ENCODE assay signal across 20 cellular contexts in the genomic region with DNA sequence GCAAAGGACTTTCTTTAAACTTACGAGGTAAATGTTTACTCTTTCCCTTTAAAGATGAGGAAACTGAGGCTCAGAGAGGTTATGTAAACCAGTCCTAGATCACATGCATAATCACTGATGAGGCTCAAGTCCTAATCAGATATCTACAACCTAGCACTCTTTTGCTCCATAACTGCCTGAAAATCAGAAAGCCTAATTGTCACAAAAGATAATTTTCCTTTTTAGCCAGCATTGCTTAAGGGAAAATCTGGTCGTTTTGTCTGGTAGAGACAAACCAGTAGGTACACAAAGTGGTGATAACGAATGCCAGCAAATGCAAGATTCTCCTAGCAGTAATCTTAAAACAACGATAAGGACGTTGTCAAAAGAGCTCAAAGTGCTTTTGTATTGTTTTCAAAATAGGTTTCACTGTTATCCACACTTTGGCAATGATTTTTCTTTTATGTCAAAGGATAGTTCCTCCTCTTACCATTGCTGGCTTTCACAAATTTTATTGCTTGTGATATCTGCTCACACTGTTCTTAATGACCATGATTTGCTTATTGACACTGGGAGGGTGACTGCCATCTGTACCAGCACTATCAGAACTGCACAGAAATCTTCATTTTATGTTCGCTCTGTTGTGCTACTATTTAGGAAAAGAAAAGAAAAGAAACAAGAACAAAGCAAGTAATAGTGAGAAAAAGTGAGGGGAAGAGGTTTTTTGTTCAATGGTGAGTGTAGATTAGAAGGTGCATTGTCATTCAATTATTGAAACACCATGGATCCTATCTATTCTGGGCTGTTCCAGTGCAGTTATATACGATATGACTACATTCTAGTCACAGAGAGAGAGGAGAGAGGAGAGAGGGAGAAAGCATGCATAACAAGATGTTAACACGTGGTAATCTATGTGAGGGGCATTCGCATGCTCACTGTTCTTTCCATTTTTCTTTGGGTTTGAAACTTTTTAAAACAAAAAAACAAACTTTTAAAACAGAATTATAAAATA. TPM values are rescaled to one million over a fixed set of nuclear protein-coding genes. Genes with fewer than 3 reads are reported as not detected.
DNase-seq lines count a peak whose midpoint lies in the region; ATAC-seq, FAIRE-seq and TF ChIP-seq lines count a peak whose summit lies in the region.
"Had no signal": no experiment of that assay in that cellular context is flagged by ENCODE, and none has a peak within 500 bp of the region (broad histone marks: within the 10 kb centered on the region; RNA-seq: fewer than 3 reads in every experiment).

No MANE protein-coding gene starts in this region.

- H2BK15ac ChIP-seq in H1 (ENCODE audit: low read length), result no peak overlapping the region

- no peak overlapping the region for H4K12ac ChIP-seq in trophoblast cell (ENCODE audit: low read depth, low read length)

- H3K23ac ChIP-seq in H1 (ENCODE audit: insufficient read length), result no peak overlapping the region
- no peak overlapping the region for H3K23ac ChIP-seq in trophoblast cell (ENCODE audit: low read length)

- H3K4me3 ChIP-seq in HUES48 (ENCODE audit: low read depth, low read length) (no peak overlapping the region), H1 (ENCODE audit: extremely low read depth in 1 of 4, insufficient read depth in 2 of 4, low read depth in 3 of 4, low read length in 4 of 4) (no peak overlapping the region), small intestine (ENCODE audit: low read depth in 1 of 2, low read length in 2 of 2) (no peak overlapping the region), trophoblast cell (ENCODE audit: low read depth, low read length) (no peak overlapping the region)
- H3K4me3 ChIP-seq: GM23248, HAP-1, Peyer's patch had no signal

- H3K4me2 ChIP-seq in H1 (ENCODE audit: insufficient read depth in 1 of 2, low read depth in 2 of 2, low read length in 2 of 2) (no peak overlapping the region), trophoblast cell (ENCODE audit: low read length) (no peak overlapping the region)

- H2BK120ac ChIP-seq in H1 (replicated peaks; ENCODE audit: low read depth, low read length) (no peak overlapping the region), trophoblast cell (ENCODE audit: insufficient read depth, low read length, poor library complexity) (no peak overlapping the region)

- POLR2A ChIA-PET in H1 (lab: Charles Lee; ENCODE audit: partially characterized antibody), result no interaction called here

- DNase-seq in H1 (ENCODE audit: low read depth in 1 of 2, low spot score in 2 of 2) (no peak), small intestine (peak; percentile 65), frontal cortex (ENCODE audit: low spot score in 2 of 2) (no peak), T-helper 17 cell (no peak), trophoblast cell (no peak)
- DNase-seq: CD4-positive, CD25-positive, alpha-beta regulatory T cell; COR-L47; DMS79 treated with DMSO at 0.1 percent for 48 hours; GM23248; KG1; NCI-H1092; NCI-H1436; NCI-H187 treated with DMSO at 0.1 percent for 48 hours; NCI-H2107; NK-92 treated with Interleukin-12 subunit alpha and Interleukin-12 subunit beta, amount 100 ng/mL, for 24 hours; Peyer's patch had no signal

- H3K23me2 ChIP-seq in H1 (ENCODE audit: low read depth, low read length), result no peaks in the 10 kb centered on the region

- no peak overlapping the region for H3K9ac ChIP-seq in HUES48 (ENCODE audit: low read depth, low read length)
- H3K9ac ChIP-seq in H1 (replicated peaks in 1 of 4; ENCODE audit: extremely low read depth in 1 of 4, low read depth in 3 of 4, low read length in 3 of 4), result no peak overlapping the region
- no peak overlapping the region for H3K9ac ChIP-seq in trophoblast cell (ENCODE audit: low read length)
- H3K9ac ChIP-seq: GM23248 had no signal

- CTCF ChIA-PET in H1 (lab: Charles Lee; ENCODE audit: partially characterized antibody), result no interaction called here

- H3K18ac ChIP-seq in H1 (ENCODE audit: extremely low read depth, low read length) (no peak overlapping the region), trophoblast cell (ENCODE audit: low read length) (no peak overlapping the region)

- no peak overlapping the region for H2BK5ac ChIP-seq in H1 (ENCODE audit: low read depth, low read length)
- no peak overlapping the region for H2BK5ac ChIP-seq in trophoblast cell (ENCODE audit: low read depth, low read length, poor library complexity)

- WGBS in H1 (ENCODE audit: extremely low coverage in 1 of 2, insufficient coverage in 1 of 2, insufficient read length in 1 of 2, insufficient replicate concordance in 2 of 2, low coverage in 1 of 2, low lambda C conversion rate in 2 of 2, missing lambda C conversion rate in 1 of 2), 2 experiments, result 75% methylated on average over 9 of the region's 9 CpGs; no CpG with 5 or more reads in 1 of the 2 experiments
- WGBS in small intestine, 3 donors, result 22 to 59% (median 43%) methylated on average over 9 of the region's 9 CpGs
- no CpG with 5 or more reads among the region's 9 CpGs for WGBS in trophoblast cell (ENCODE audit: extremely low coverage, insufficient coverage, insufficient read length)

- H3K27ac ChIP-seq in HUES48 (ENCODE audit: low read depth, low read length) (peak overlapping the region; percentile 30), H1 (ENCODE audit: low read depth, low read length) (no peak overlapping the region), small intestine (ENCODE audit: low read depth in 1 of 2, low read length in 1 of 2) (no peak overlapping the region), trophoblast cell (ENCODE audit: low read depth, low read length) (no peak overlapping the region)
- H3K27ac ChIP-seq: GM23248, Peyer's patch had no signal

- H3K36me3 ChIP-seq in HUES48 (ENCODE audit: control insufficient read depth, insufficient read depth, low read length), result no peaks in the 10 kb centered on the region
- no peaks in the 10 kb centered on the region for H3K36me3 ChIP-seq in H1 (ENCODE audit: control insufficient read depth in 2 of 4, insufficient read depth in 4 of 4, low read length in 3 of 4)
- no peaks in the 10 kb centered on the region for H3K36me3 ChIP-seq in small intestine (ENCODE audit: control insufficient read depth in 2 of 2, insufficient read depth in 2 of 2, low read length in 2 of 2)
- no peaks in the 10 kb centered on the region for H3K36me3 ChIP-seq in trophoblast cell (ENCODE audit: control insufficient read depth in 1 of 2, insufficient read depth in 2 of 2, low read length in 2 of 2)
- H3K36me3 ChIP-seq: HAP-1, Peyer's patch had no signal

- H4K8ac ChIP-seq in H1 (ENCODE audit: extremely low read depth, insufficient read depth, low read length), result no peak overlapping the region
- H4K8ac ChIP-seq in trophoblast cell (ENCODE audit: low read depth, low read length), result no peak overlapping the region

- peak overlapping the region; percentile 6; the same call in 1 of the 2 replicates for H2BK12ac ChIP-seq in H1 (ENCODE audit: low read depth, low read length)
- no peak overlapping the region for H2BK12ac ChIP-seq in trophoblast cell (ENCODE audit: low read length)

- H3K4me1 ChIP-seq in HUES48 (ENCODE audit: control insufficient read depth, insufficient read depth, low read length) (peaks cover 24% of the 10 kb centered on the region), H1 (replicated peaks in 1 of 4; ENCODE audit: control insufficient read depth in 3 of 4, insufficient read depth in 4 of 4, low read length in 3 of 4) (peaks cover 0 to 5% (median 0%) of the 10 kb centered on the region in 4 experiments; a peak in 3 of 7 replicates), small intestine (ENCODE audit: control insufficient read depth in 2 of 2, insufficient read depth in 1 of 2, low read depth in 1 of 2, low read length in 1 of 2) (no peaks in the 10 kb centered on the region), trophoblast cell (ENCODE audit: control insufficient read depth in 1 of 2, insufficient read depth in 2 of 2, low read length in 2 of 2) (no peaks in the 10 kb centered on the region)
- H3K4me1 ChIP-seq: HAP-1, Peyer's patch had no signal

- H3K4me3 Mint-ChIP-seq in T-helper 17 cell, result no peak overlapping the region
- H3K4me3 Mint-ChIP-seq: CD4-positive, CD25-positive, alpha-beta regulatory T cell had no signal

- H2AFZ ChIP-seq in H1 (ENCODE audit: low read length), result no peak overlapping the region
- no peak overlapping the region for H2AFZ ChIP-seq in trophoblast cell (ENCODE audit: insufficient read depth, low read length, poor library complexity)
- H2AFZ ChIP-seq: GM23248 had no signal

- no peak for TF ChIP-seq EP300 in H1 (IDR thresholded peaks at IDR 0.05; ENCODE audit: borderline replicate concordance in 1 of 2, low read depth in 2 of 2, low read length in 2 of 2)

- H2BK20ac ChIP-seq in H1 (ENCODE audit: low read length), result no peak overlapping the region

- H3K4ac ChIP-seq in H1 (replicated peaks; ENCODE audit: insufficient read length, low read depth, low read length) (no peak overlapping the region), trophoblast cell (ENCODE audit: low read depth, low read length) (no peak overlapping the region)

- TF ChIP-seq CTCF in H1 (IDR thresholded peaks at IDR 0.05; ENCODE audit: control extremely low read depth in 1 of 3, insufficient read depth in 1 of 3, low read depth in 1 of 3, low read length in 3 of 3), result no peak

- H4K5ac ChIP-seq in H1 (ENCODE audit: insufficient read length, low read depth, low read length), result no peak overlapping the region

- FAIRE-seq in G401.6 (lab: Jason Lieb, UNC) (peak; percentile 11), H1 (lab: Jason Lieb, UNC) (no peak), small intestine (lab: Jason Lieb, UNC) (no peak), frontal cortex (lab: Jason Lieb, UNC) (no peak)
- FAIRE-seq: GM12892 had no signal

- no peaks in the 10 kb centered on the region for H3K27me3 Mint-ChIP-seq in T-helper 17 cell

- no peak for TF ChIP-seq RAD21 in H1 (IDR thresholded peaks at IDR 0.05 in 1 of 2, conservative IDR thresholded peaks at IDR 0.05 in 1 of 2; ENCODE audit: low read depth in 2 of 2, low read length in 2 of 2)

- H3K79me1 ChIP-seq in H1 (ENCODE audit: low read depth, low read length) (no peaks in the 10 kb centered on the region), trophoblast cell (ENCODE audit: low read length) (no peaks in the 10 kb centered on the region)

- H3K27ac Mint-ChIP-seq in T-helper 17 cell, result no peak overlapping the region
- H3K27ac Mint-ChIP-seq: CD4-positive, CD25-positive, alpha-beta regulatory T cell had no signal

- ATAC-seq in T-helper 17 cell, result no peak

- H3K9me3 ChIP-seq in HUES48 (ENCODE audit: control insufficient read depth, insufficient read depth, low read length), result no peaks in the 10 kb centered on the region
- no peaks in the 10 kb centered on the region for H3K9me3 ChIP-seq in H1 (ENCODE audit: insufficient read depth in 2 of 2, low read depth in 1 of 2, low read length in 1 of 2)
- H3K9me3 ChIP-seq in small intestine (ENCODE audit: control insufficient read depth, low read depth), result no peaks in the 10 kb centered on the region
- H3K9me3 ChIP-seq in T-helper 17 cell (ENCODE audit: control insufficient read depth, low read length, poor library complexity, severe bottlenecking), result no peaks in the 10 kb centered on the region
- no peaks in the 10 kb centered on the region for H3K9me3 ChIP-seq in trophoblast cell (ENCODE audit: insufficient read depth, low read depth, low read length)
- H3K9me3 ChIP-seq: HAP-1, Peyer's patch had no signal

- no peaks in the 10 kb centered on the region for H3K36me3 Mint-ChIP-seq in T-helper 17 cell (ENCODE audit: low read depth)
- H3K36me3 Mint-ChIP-seq: CD4-positive, CD25-positive, alpha-beta regulatory T cell had no signal

- no peak overlapping the region for H3K56ac ChIP-seq in H1 (replicated peaks; ENCODE audit: insufficient read length, low read depth, low read length)

- H3K79me2 ChIP-seq in H1 (ENCODE audit: control insufficient read depth in 1 of 2, insufficient read depth in 2 of 2, low read length in 2 of 2) (no peaks in the 10 kb centered on the region), trophoblast cell (ENCODE audit: control insufficient read depth, insufficient read depth, low read length, poor library complexity) (no peaks in the 10 kb centered on the region)

- H4K91ac ChIP-seq in H1 (replicated peaks; ENCODE audit: insufficient read length, low read length) (no peak overlapping the region), trophoblast cell (ENCODE audit: low read depth, low read length) (no peak overlapping the region)

- H4K20me1 ChIP-seq in H1 (replicated peaks in 1 of 2; ENCODE audit: control insufficient read depth in 1 of 2, insufficient read depth in 2 of 2, low read length in 2 of 2), result no peaks in the 10 kb centered on the region

- H3K4me1 Mint-ChIP-seq in T-helper 17 cell, result peaks cover 4% of the 10 kb centered on the region
- H3K4me1 Mint-ChIP-seq: CD4-positive, CD25-positive, alpha-beta regulatory T cell had no signal

- TF ChIP-seq POLR2A in H1 (IDR thresholded peaks at IDR 0.05; ENCODE audit: control extremely low read depth in 1 of 2, low read depth in 2 of 2, low read length in 2 of 2), result no peak

- H2AK5ac ChIP-seq in H1 (ENCODE audit: low read depth, low read length) (no peak overlapping the region), trophoblast cell (ENCODE audit: low read length) (no peak overlapping the region)

- no peak overlapping the region for H3K14ac ChIP-seq in H1 (ENCODE audit: insufficient read length)
- no peak overlapping the region for H3K14ac ChIP-seq in trophoblast cell (ENCODE audit: low read length)

- H3K27me3 ChIP-seq in HUES48 (ENCODE audit: control insufficient read depth, insufficient read depth, low read length) (no peaks in the 10 kb centered on the region), H1 (replicated peaks in 1 of 4; ENCODE audit: control insufficient read depth in 3 of 4, extremely low read depth in 1 of 4, insufficient read depth in 3 of 4, low read length in 3 of 4) (no peaks in the 10 kb centered on the region; a peak in 1 of 7 replicates), small intestine (ENCODE audit: control insufficient read depth in 2 of 2, insufficient read depth in 2 of 2, low read length in 2 of 2) (no peaks in the 10 kb centered on the region), trophoblast cell (ENCODE audit: insufficient read depth, low read length) (no peaks in the 10 kb centered on the region)
- H3K27me3 ChIP-seq: Peyer's patch had no signal

RNA-seq across cellular contexts. Expression of gene IQCH, which starts 13.7 kb away (rescaled TPM):
- total RNA-seq in H1 (2021; fragmentation: NEBNext Ultra II Directional; extraction: Animal tissue kit (Norgen Biotek cat#: 25700)), result 0.88 and 1.9 TPM in 2 replicates
- 0.33 and 0.60 TPM in 2 replicates for polyA plus RNA-seq in H1 (2011; rRNA removed)
- 0.66 TPM for polyA plus RNA-seq in H1 (2011; cell fraction: cytosol; rRNA removed)
- polyA plus RNA-seq in H1 (2011; cell fraction: nucleus; rRNA removed), result 0.90 TPM
- polyA plus RNA-seq in H1 (2012, experiment 1 of 2), result 0.79 to 1.3 TPM (median 0.97 TPM) in 4 replicates
- polyA plus RNA-seq in H1 (2012, experiment 2 of 2), result not detected
- 1.4 TPM for polyA plus RNA-seq in H1 (2013, experiment 1 of 2)
- 0.70 TPM for polyA plus RNA-seq in H1 (2013, experiment 2 of 2)
- 4.4 and 5.9 TPM in 2 replicates for polyA minus RNA-seq in H1 (2011; rRNA and poly(A)+ RNA removed)
- polyA minus RNA-seq in H1 (2011; cell fraction: cytosol; rRNA and poly(A)+ RNA removed), result 2.9 TPM
- polyA minus RNA-seq in H1 (2011; cell fraction: nucleus; rRNA and poly(A)+ RNA removed), result 7.9 TPM
- polyA plus RNA-seq in small intestine, result under 1 TPM in 2 of 3 donors, not detected in 1; 0.27 to 0.36 TPM
- total RNA-seq in frontal cortex, result 2.9 TPM
- 1 to 10 TPM in 1 of 2 donors, under 1 TPM in 1; 0.70 to 1.2 TPM for total RNA-seq in T-helper 17 cell
- polyA plus RNA-seq in trophoblast cell (2013), result 0.76 and 0.82 TPM in 2 replicates
- total RNA-seq: CD4-positive, CD25-positive, alpha-beta regulatory T cell had no signal

RNA-seq across cellular contexts. Expression of gene AAGAB, which starts 13.8 kb away (rescaled TPM):
- 45.9 and 52.7 TPM in 2 replicates for total RNA-seq in H1 (2021; fragmentation: NEBNext Ultra II Directional; extraction: Animal tissue kit (Norgen Biotek cat#: 25700))
- polyA plus RNA-seq in H1 (2011; rRNA removed) (17.5 and 20.1 TPM in 2 replicates), small intestine (10 to 100 TPM; 23.0 to 27.9 (median 24.6) TPM)
- polyA plus RNA-seq in H1 (2011; cell fraction: cytosol; rRNA removed), result 26.3 TPM
- 13.0 TPM for polyA plus RNA-seq in H1 (2011; cell fraction: nucleus; rRNA removed)
- 33.1 to 53.2 TPM (median 38.4 TPM) in 4 replicates for polyA plus RNA-seq in H1 (2012, experiment 1 of 2)
- 3.9 TPM for polyA plus RNA-seq in H1 (2012, experiment 2 of 2)
- 18.2 TPM for polyA plus RNA-seq in H1 (2013, experiment 1 of 2)
- polyA plus RNA-seq in H1 (2013, experiment 2 of 2), result 19.1 TPM
- polyA minus RNA-seq in H1 (2011; rRNA and poly(A)+ RNA removed), result 53.6 and 101 TPM in 2 replicates
- 31.7 TPM for polyA minus RNA-seq in H1 (2011; cell fraction: cytosol; rRNA and poly(A)+ RNA removed)
- polyA minus RNA-seq in H1 (2011; cell fraction: nucleus; rRNA and poly(A)+ RNA removed), result 44.2 TPM
- total RNA-seq in frontal cortex (40.4 TPM), T-helper 17 cell (10 to 100 TPM; 29.0 to 30.6 TPM)
- 21.6 and 21.9 TPM in 2 replicates for polyA plus RNA-seq in trophoblast cell (2013)
